20 cellular contexts compared by ENCODE assay signal in genomic region chr6:84756466-84756865, GRCh38. TPM values are rescaled to one million over a fixed set of nuclear protein-coding genes. Genes with fewer than 3 reads are reported as not detected.
DNase-seq lines count a peak whose midpoint lies in the region; ATAC-seq, FAIRE-seq and TF ChIP-seq lines count a peak whose summit lies in the region.
"Had no signal": no experiment of that assay in that cellular context is flagged by ENCODE, and none has a peak within 500 bp of the region (broad histone marks: within the 10 kb centered on the region; RNA-seq: fewer than 3 reads in every experiment).

No MANE protein-coding gene starts in this region.

- H4K20me1 ChIP-seq in mammary epithelial cell (ENCODE audit: insufficient read depth, low read length) (peaks cover 4% of the 10 kb centered on the region), endothelial cell of umbilical vein (replicated peaks; ENCODE audit: control insufficient read depth, extremely low read depth, insufficient read depth, low read length) (no peaks in the 10 kb centered on the region)
- H4K20me1 ChIP-seq: BLaER1 treated with 17β-estradiol and CSF1 and Interleukin-3, amounts not matched to agents 10 nM and 100 nM had no signal

- DNase-seq in MCF 10A (ENCODE audit: unreplicated experiment) (no peak), mammary epithelial cell (no peak), endothelial cell of umbilical vein (ENCODE audit: low read depth, low spot score) (no peak), thoracic aorta (ENCODE audit: low spot score) (no peak), iPS-NIHi7 (ENCODE audit: extremely low spot score) (no peak), NCI-H2029 treated with DMSO at 0.1 percent for 48 hours (lab: John Stamatoyannopoulos, UW) (no peak)
- DNase-seq: Caco-2; CD4-positive, alpha-beta memory T cell; H7; NCI-H1105; NCI-H2171; NCI-H446; PC-3; SHP77 had no signal

- POLR2A ChIA-PET in MCF 10A (lab: Yijun Ruan, JAX) (no interaction called here), endothelial cell of umbilical vein (lab: Charles Lee) (no interaction called here)

- H3K79me2 ChIP-seq in mammary epithelial cell (ENCODE audit: insufficient read depth, low read length) (no peaks in the 10 kb centered on the region), endothelial cell of umbilical vein (ENCODE audit: control insufficient read depth, insufficient read depth, low read length) (peaks cover 72% of the 10 kb centered on the region)

- TF ChIP-seq POLR2A in endothelial cell of umbilical vein (IDR thresholded peaks at IDR 0.05; ENCODE audit: low read depth, low read length): peak; percentile 27

- no peaks in the 10 kb centered on the region for H3K9me3 Mint-ChIP-seq in MCF 10A (ENCODE audit: unreplicated experiment)
- H3K9me3 Mint-ChIP-seq: CD4-positive, alpha-beta memory T cell had no signal

- FAIRE-seq in endothelial cell of umbilical vein (lab: Jason Lieb, UNC): no peak
- FAIRE-seq: G401.6 had no signal

- 48% methylated on average over 7 of the region's 7 CpGs for WGBS in mammary epithelial cell (ENCODE audit: low coverage, missing lambda C conversion rate)

- no peaks in the 10 kb centered on the region for H3K36me3 Mint-ChIP-seq in MCF 10A (ENCODE audit: insufficient read depth, unreplicated experiment)
- H3K36me3 Mint-ChIP-seq: CD4-positive, alpha-beta memory T cell had no signal

- no peak overlapping the region for H2AFZ ChIP-seq in mammary epithelial cell (ENCODE audit: low read depth, low read length)
- no peak overlapping the region for H2AFZ ChIP-seq in endothelial cell of umbilical vein (ENCODE audit: low read depth, low read length)

- intact Hi-C loops in MCF 10A (cut with micrococcal nuclease): no loop called here
- intact Hi-C loops in mammary epithelial cell (cut with micrococcal nuclease): no loop called here
- intact Hi-C loops in endothelial cell of umbilical vein (cut with micrococcal nuclease): no loop called here

- in situ Hi-C loops in mammary epithelial cell (cut with MboI; ENCODE audit: low sequenced_read_pairs in 2 of 2): no loop called here

- H3K4me1 ChIP-seq in mammary epithelial cell (ENCODE audit: insufficient read depth, low read length) (no peaks in the 10 kb centered on the region), endothelial cell of umbilical vein (ENCODE audit: control insufficient read depth, extremely low read depth, insufficient read depth, low read length) (peaks cover 31% of the 10 kb centered on the region), thoracic aorta (ENCODE audit: control insufficient read depth in 1 of 2, low read depth in 2 of 2) (peaks cover 29 to 70% of the 10 kb centered on the region in 2 donors)
- H3K4me1 ChIP-seq: BLaER1 treated with 17β-estradiol and CSF1 and Interleukin-3, amounts not matched to agents 10 nM and 100 nM; Caco-2 had no signal

- H3K9me3 ChIP-seq in mammary epithelial cell (replicated peaks; ENCODE audit: insufficient read depth, low read length) (no peaks in the 10 kb centered on the region), endothelial cell of umbilical vein (replicated peaks; ENCODE audit: control insufficient read depth, insufficient read depth, low read length) (no peaks in the 10 kb centered on the region), thoracic aorta (no peaks in the 10 kb centered on the region)
- H3K9me3 ChIP-seq: BLaER1 treated with 17β-estradiol and CSF1 and Interleukin-3, amounts not matched to agents 10 nM and 100 nM; Caco-2 had no signal

- CTCF ChIA-PET in MCF 10A (lab: Yijun Ruan, JAX): no interaction called here
- CTCF ChIA-PET in mammary epithelial cell (lab: Charles Lee; ENCODE audit: low non-redundant PET): no interaction called here
- CTCF ChIA-PET in endothelial cell of umbilical vein (lab: Charles Lee): interaction anchor here (1.0 to 1.7 kb wide), 2 partner anchors 12 to 328 kb away, joined by 3 to 6 read pairs; no protein-coding TSS in a partner anchor

- no peaks in the 10 kb centered on the region for H3K27me3 Mint-ChIP-seq in MCF 10A (ENCODE audit: insufficient read depth, unreplicated experiment)

- H3K4me3 ChIP-seq in mammary epithelial cell (replicated peaks in 1 of 3; ENCODE audit: insufficient read depth in 1 of 3, low read depth in 2 of 3, low read length in 3 of 3) (no peak overlapping the region), endothelial cell of umbilical vein (replicated peaks in 1 of 3; ENCODE audit: insufficient read depth in 1 of 3, low read depth in 1 of 3, low read length in 3 of 3) (no peak overlapping the region), thoracic aorta (peak overlapping the region; percentile 54)
- H3K4me3 ChIP-seq: BLaER1 treated with 17β-estradiol and CSF1 and Interleukin-3, amounts not matched to agents 10 nM and 100 nM had no signal

- peak overlapping the region; percentile 14 for H3K27ac Mint-ChIP-seq in MCF 10A (ENCODE audit: low read depth, unreplicated experiment)
- H3K27ac Mint-ChIP-seq: CD4-positive, alpha-beta memory T cell had no signal

- H3K9me1 ChIP-seq in endothelial cell of umbilical vein (replicated peaks; ENCODE audit: control insufficient read depth, extremely low read depth, insufficient read depth, low read length): no peaks in the 10 kb centered on the region

- H3K9ac ChIP-seq in mammary epithelial cell (ENCODE audit: insufficient read depth, low read length) (no peak overlapping the region), endothelial cell of umbilical vein (replicated peaks; ENCODE audit: extremely low read depth, insufficient read depth, low read length) (no peak overlapping the region)
- H3K9ac ChIP-seq: BLaER1 treated with 17β-estradiol and CSF1 and Interleukin-3, amounts not matched to agents 10 nM and 100 nM; KMS-11 had no signal

- H3K27me3 ChIP-seq in mammary epithelial cell (ENCODE audit: insufficient read depth, low read length): peaks cover 33% of the 10 kb centered on the region
- no peaks in the 10 kb centered on the region for H3K27me3 ChIP-seq in endothelial cell of umbilical vein (ENCODE audit: control insufficient read depth in 2 of 2, insufficient read depth in 2 of 2, low read length in 2 of 2)
- no peaks in the 10 kb centered on the region for H3K27me3 ChIP-seq in thoracic aorta (replicated peaks; ENCODE audit: insufficient read depth)

- H3K36me3 ChIP-seq in mammary epithelial cell (ENCODE audit: insufficient read depth, low read length): no peaks in the 10 kb centered on the region
- peaks cover 11 to 14% of the 10 kb centered on the region in 2 experiments for H3K36me3 ChIP-seq in endothelial cell of umbilical vein (ENCODE audit: control insufficient read depth in 2 of 2, extremely low read depth in 1 of 2, insufficient read depth in 2 of 2, low read length in 2 of 2)
- peaks cover 4% of the 10 kb centered on the region for H3K36me3 ChIP-seq in thoracic aorta
- H3K36me3 ChIP-seq: BLaER1 treated with 17β-estradiol and CSF1 and Interleukin-3, amounts not matched to agents 10 nM and 100 nM had no signal

- ATAC-seq in SK-N-SH treated with all-trans-retinoic acid at 6 μM for 48 hours (peak; percentile 42), thoracic aorta (ENCODE audit: insufficient number of reproducible peaks, low FRiP score, low read depth) (no peak), GM21360 (IDR thresholded peaks at IDR 0.05; ENCODE audit: unreplicated experiment) (no peak)
- ATAC-seq: PC-3 had no signal

- no TSS peak for BruUV-seq in MCF 10A (replicated peaks; lab: Mats Ljungman, UMichigan)
- no TSS peak for BruUV-seq in mammary epithelial cell (replicated peaks; lab: Mats Ljungman, UMichigan)
- no TSS peak for BruUV-seq in endothelial cell of umbilical vein (replicated peaks; lab: Mats Ljungman, UMichigan)

- peaks cover 6% of the 10 kb centered on the region for H3K4me1 Mint-ChIP-seq in MCF 10A (ENCODE audit: insufficient read depth, unreplicated experiment)
- H3K4me1 Mint-ChIP-seq: CD4-positive, alpha-beta memory T cell had no signal

- H3K4me3 Mint-ChIP-seq in MCF 10A (ENCODE audit: unreplicated experiment): no peak overlapping the region
- H3K4me3 Mint-ChIP-seq: CD4-positive, alpha-beta memory T cell had no signal

- no peak overlapping the region for H3K27ac ChIP-seq in mammary epithelial cell (ENCODE audit: insufficient read depth, low read depth, low read length)
- no peak overlapping the region for H3K27ac ChIP-seq in endothelial cell of umbilical vein (ENCODE audit: insufficient read depth, low read depth, low read length)
- H3K27ac ChIP-seq in thoracic aorta: peak overlapping the region; percentile 51 to 71
- H3K27ac ChIP-seq: 22Rv1; BLaER1 treated with 17β-estradiol and CSF1 and Interleukin-3, amounts not matched to agents 10 nM and 100 nM; KMS-11 had no signal

- H3K4me2 ChIP-seq in mammary epithelial cell (ENCODE audit: insufficient read depth, low read depth, low read length) (no peak overlapping the region), endothelial cell of umbilical vein (ENCODE audit: insufficient read depth, low read length) (no peak overlapping the region)
- H3K4me2 ChIP-seq: BLaER1 treated with 17β-estradiol and CSF1 and Interleukin-3, amounts not matched to agents 10 nM and 100 nM; KMS-11 had no signal

- dilution Hi-C loops in mammary epithelial cell (cut with HindIII; ENCODE audit: low sequenced_read_pairs) (no loop called here), endothelial cell of umbilical vein (cut with MboI; ENCODE audit: extremely low pct_ligation_motif_present, low sequenced_read_pairs) (no loop called here)

- TF ChIP-seq CTCF in MCF 10A (IDR thresholded peaks at IDR 0.05; ENCODE audit: unreplicated experiment) (no peak), mammary epithelial cell (conservative IDR thresholded peaks at IDR 0.05 in 1 of 2, IDR thresholded peaks at IDR 0.05 in 1 of 2; ENCODE audit: extremely low read depth in 1 of 2, insufficient read depth in 1 of 2, low read depth in 1 of 2, low read length in 2 of 2) (no peak), endothelial cell of umbilical vein (IDR thresholded peaks at IDR 0.05; ENCODE audit: extremely low read depth in 1 of 2, insufficient read depth in 1 of 2, low read depth in 1 of 2, low read length in 2 of 2) (no peak), thoracic aorta (IDR thresholded peaks at IDR 0.05) (no peak)

TF ChIP-seq in SK-N-SH treated with all-trans-retinoic acid at 6 μM for 48 hours, 23 proteins besides CTCF, POLR2A, EP300 and RAD21 (continues in another document):
- TF ChIP-seq ZNF8 (CRISPR knock-in tag; IDR thresholded peaks at IDR 0.05) (no peak), ISL1 (CRISPR knock-in tag; IDR thresholded peaks at IDR 0.05) (no peak)

TF ChIP-seq in endothelial cell of umbilical vein, 7 proteins besides CTCF, POLR2A, EP300 and RAD21 (continues in another document):
- no peak for TF ChIP-seq MYC (IDR thresholded peaks at IDR 0.05; ENCODE audit: low read depth, low read length)

RNA-seq across cellular contexts. Expression of gene TBX18, which starts 7.9 kb away (rescaled TPM):
- total RNA-seq in MCF 10A (2022): 0.39 and 0.42 TPM in 2 replicates
- total RNA-seq in mammary epithelial cell: not detected
- polyA plus RNA-seq in mammary epithelial cell: 0.06 TPM
- polyA minus RNA-seq in mammary epithelial cell: 1.8 TPM
- 28.4 and 35.3 TPM in 2 replicates for total RNA-seq in endothelial cell of umbilical vein
- polyA plus RNA-seq in endothelial cell of umbilical vein: 60.5 and 61.8 TPM in 2 replicates
- polyA plus RNA-seq in endothelial cell of umbilical vein (2011; cell fraction: cytosol; rRNA removed): 41.4 and 42.6 TPM in 2 replicates
- polyA plus RNA-seq in endothelial cell of umbilical vein (2011; cell fraction: nucleus; rRNA removed): 128 and 152 TPM in 2 replicates
- 26.0 and 31.4 TPM in 2 replicates for polyA plus RNA-seq in endothelial cell of umbilical vein (2012)
- 124 and 125 TPM in 2 replicates for polyA minus RNA-seq in endothelial cell of umbilical vein
- not detected for polyA minus RNA-seq in endothelial cell of umbilical vein (2011; cell fraction: cytosol; rRNA and poly(A)+ RNA removed)
- polyA minus RNA-seq in endothelial cell of umbilical vein (2011; cell fraction: nucleus; rRNA and poly(A)+ RNA removed): 147 and 151 TPM in 2 replicates
- total RNA-seq in thoracic aorta: 10 to 100 TPM; 53.5 to 85.4 TPM
- total RNA-seq: Caco-2; CD4-positive, alpha-beta memory T cell; PC-3 had no signal
- polyA plus RNA-seq: CD4-positive, alpha-beta memory T cell had no signal

Comparison
In these comparisons a context has a peak if more than half of its experiments do, and no peak if none do; other contexts are left out.
1. H3K27ac ChIP-seq: peak in thoracic aorta (2 of 2); none in mammary epithelial cell (single experiment) and endothelial cell of umbilical vein (single experiment).
2. RNA of gene TBX18, which starts 7.9 kb away (total RNA-seq): 53.5 to 85.4 TPM in thoracic aorta and 28.4 to 35.3 TPM in endothelial cell of umbilical vein; 0.39 to 0.42 TPM in MCF 10A and not detected in mammary epithelial cell; every median in the first group is over 10 times any median in the second.